Comparison of ENCODE assay signal across 1 cellular context in the genomic region with DNA sequence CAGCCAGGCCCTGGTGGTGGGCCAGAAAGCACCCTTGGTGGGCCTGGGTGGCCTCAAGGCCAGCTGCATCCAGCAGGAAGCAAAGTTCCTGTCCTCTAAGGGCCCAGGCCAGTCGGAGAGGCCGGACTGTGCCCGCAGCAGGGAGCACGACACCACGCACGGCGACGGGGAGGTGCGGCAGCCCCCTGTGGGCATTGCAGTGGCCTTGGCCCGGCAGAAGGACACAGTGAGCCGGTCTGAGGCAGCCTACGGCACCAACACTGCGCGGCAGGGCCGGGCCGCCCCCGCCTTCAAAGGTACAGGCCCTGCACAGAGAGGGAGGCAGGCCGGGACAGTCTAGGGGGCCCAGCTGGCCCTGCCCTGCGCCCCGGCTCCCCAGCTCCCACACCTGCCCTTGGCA.
TF ChIP-seq lines count a peak whose summit lies in the region.

No MANE protein-coding gene starts in this region.

TF ChIP-seq in IMR-90, 13 proteins besides CTCF, POLR2A, EP300 and RAD21 (continued from another document):
- TF ChIP-seq USF2 (IDR thresholded peaks at IDR 0.05; ENCODE audit: low read depth, low read length) (no peak), MXI1 (IDR thresholded peaks at IDR 0.05; ENCODE audit: borderline replicate concordance, low read depth, low read length) (no peak), RCOR1 (IDR thresholded peaks at IDR 0.05; ENCODE audit: insufficient replicate concordance, low read length) (no peak), CEBPB (IDR thresholded peaks at IDR 0.05; ENCODE audit: low read depth, low read length) (no peak), BHLHE40 (IDR thresholded peaks at IDR 0.05; ENCODE audit: low read depth, low read length) (no peak), MAFK (IDR thresholded peaks at IDR 0.05; ENCODE audit: low read depth, low read length) (no peak), RFX5 (IDR thresholded peaks at IDR 0.05; ENCODE audit: low read depth, low read length) (no peak), NFE2L2 (IDR thresholded peaks at IDR 0.05; ENCODE audit: low read depth, low read length) (no peak), CHD1 (IDR thresholded peaks at IDR 0.05; ENCODE audit: low read depth, low read length) (no peak)
TF ChIP-seq in IMR-90: peak in this region for 0.
